ENCODE assay signal across 1 cellular context in genomic region chr2:190062053-190062452, GRCh38.
TF ChIP-seq lines count a peak whose summit lies in the region.

No MANE protein-coding gene starts in this region.

TF ChIP-seq in H1, 55 proteins besides CTCF, POLR2A, EP300 and RAD21:
- TF ChIP-seq EZH2 (IDR thresholded peaks at IDR 0.05; ENCODE audit: low read depth, low read length, severe bottlenecking) (no peak), CREB1 (IDR thresholded peaks at IDR 0.05) (no peak), TAF1 (IDR thresholded peaks at IDR 0.05; ENCODE audit: low read depth, low read length) (no peak), SP2 (IDR thresholded peaks at IDR 0.05; ENCODE audit: low read length) (no peak), SIX5 (IDR thresholded peaks at IDR 0.05; ENCODE audit: low read depth, low read length) (no peak), YY1 (IDR thresholded peaks at IDR 0.05; ENCODE audit: low read depth, low read length) (no peak), CHD1 (IDR thresholded peaks at IDR 0.05; ENCODE audit: low read depth, low read length) (no peak), CBX8 (IDR thresholded peaks at IDR 0.05; ENCODE audit: borderline replicate concordance, low read depth, low read length) (no peak)
